Comparison of ENCODE assay signal across 11 cellular contexts in genomic region chrX:77668391-77669237, GRCh38.
DNase-seq lines count a peak whose midpoint lies in the region; ATAC-seq and TF ChIP-seq lines count a peak whose summit lies in the region.
"Had no signal": no experiment of that assay in that cellular context is flagged by ENCODE, and none has a peak within 500 bp of the region (broad histone marks: within the 10 kb centered on the region; RNA-seq: fewer than 3 reads in every experiment).

No MANE protein-coding gene starts in this region.

- CTCF ChIA-PET in mammary epithelial cell (lab: Charles Lee; ENCODE audit: low non-redundant PET) (no interaction called here), HEK293T (lab: Yijun Ruan, JAX) (no interaction called here)

- H3K27me3 ChIP-seq in mammary epithelial cell (ENCODE audit: insufficient read depth, low read length): no peaks in the 10 kb centered on the region

- H4K20me1 ChIP-seq in mammary epithelial cell (ENCODE audit: insufficient read depth, low read length): no peaks in the 10 kb centered on the region

- dilution Hi-C loops in mammary epithelial cell (cut with HindIII; ENCODE audit: low sequenced_read_pairs): no loop called here

- in situ Hi-C loops in mammary epithelial cell (cut with MboI; ENCODE audit: low sequenced_read_pairs in 2 of 2): no loop called here

- H3K27ac ChIP-seq in mammary epithelial cell (ENCODE audit: insufficient read depth, low read depth, low read length): no peak overlapping the region

- no peaks in the 10 kb centered on the region for H3K79me2 ChIP-seq in mammary epithelial cell (ENCODE audit: insufficient read depth, low read length)

- ATAC-seq in GM19463 (IDR thresholded peaks at IDR 0.05; ENCODE audit: unreplicated experiment) (no peak), HG02798 (IDR thresholded peaks at IDR 0.05; ENCODE audit: poor library complexity, unreplicated experiment) (no peak)
- ATAC-seq: sciatic nerve had no signal

- no peak overlapping the region for H3K4me3 ChIP-seq in mammary epithelial cell (replicated peaks in 1 of 3; ENCODE audit: insufficient read depth in 1 of 3, low read depth in 2 of 3, low read length in 3 of 3)

- intact Hi-C loops in mammary epithelial cell (cut with micrococcal nuclease): no loop called here

- H2AFZ ChIP-seq in mammary epithelial cell (ENCODE audit: low read depth, low read length): no peak overlapping the region

- no peak overlapping the region for H3K4me2 ChIP-seq in mammary epithelial cell (ENCODE audit: insufficient read depth, low read depth, low read length)

- DNase-seq in GF-D8 (lab: John Stamatoyannopoulos, UW): peak; percentile 27
- DNase-seq in MV-4-11 (lab: John Stamatoyannopoulos, UW): peak; percentile 70
- DNase-seq in mammary epithelial cell: peak; percentile 44
- DNase-seq in myocyte (ENCODE audit: low read depth): peak; percentile 10
- DNase-seq in activated gamma-delta T cell treated with Interleukin-2 at 50 U/mL for 16 hours: no peak
- no peak for DNase-seq in HEK293T (ENCODE audit: extremely low spot score)
- DNase-seq: activated T-cell treated with anti-CD3 and anti-CD28 coated beads, Interleukin-2, amount 50 U/mL, for 1 hour; RPMI8226 had no signal

- 72% methylated on average over 10 of the region's 10 CpGs for WGBS in mammary epithelial cell (ENCODE audit: low coverage, missing lambda C conversion rate)

- no TSS peak for BruUV-seq in mammary epithelial cell (replicated peaks; lab: Mats Ljungman, UMichigan)

- no peaks in the 10 kb centered on the region for H3K4me1 ChIP-seq in mammary epithelial cell (ENCODE audit: insufficient read depth, low read length)

- POLR2A ChIA-PET in HEK293T (lab: Yijun Ruan, JAX): no interaction called here

- H3K9me3 ChIP-seq in mammary epithelial cell (replicated peaks; ENCODE audit: insufficient read depth, low read length): no peaks in the 10 kb centered on the region

- H3K9ac ChIP-seq in mammary epithelial cell (ENCODE audit: insufficient read depth, low read length): no peak overlapping the region

- no peak for TF ChIP-seq CTCF in mammary epithelial cell (conservative IDR thresholded peaks at IDR 0.05 in 1 of 2, IDR thresholded peaks at IDR 0.05 in 1 of 2; ENCODE audit: extremely low read depth in 1 of 2, insufficient read depth in 1 of 2, low read depth in 1 of 2, low read length in 2 of 2)

- no peaks in the 10 kb centered on the region for H3K36me3 ChIP-seq in mammary epithelial cell (ENCODE audit: insufficient read depth, low read length)

TF ChIP-seq in HEK293T, 16 proteins besides CTCF, POLR2A, EP300 and RAD21:
- no peak for TF ChIP-seq HDGF (IDR thresholded peaks at IDR 0.05; ENCODE audit: borderline replicate concordance)
- TF ChIP-seq BHLHE40 (IDR thresholded peaks at IDR 0.05; ENCODE audit: borderline replicate concordance): no peak
- TF ChIP-seq FOXA1 (IDR thresholded peaks at IDR 0.05): no peak
- TF ChIP-seq ELF4 (IDR thresholded peaks at IDR 0.05): no peak
- no peak for TF ChIP-seq ARNT (IDR thresholded peaks at IDR 0.05)
- TF ChIP-seq FOXM1 (IDR thresholded peaks at IDR 0.05; ENCODE audit: borderline replicate concordance): no peak
- no peak for TF ChIP-seq FOXK2 (IDR thresholded peaks at IDR 0.05)
- no peak for TF ChIP-seq LEF1 (IDR thresholded peaks at IDR 0.05; ENCODE audit: borderline replicate concordance)
- no peak for TF ChIP-seq CTBP1 (IDR thresholded peaks at IDR 0.05; ENCODE audit: borderline replicate concordance)
- no peak for TF ChIP-seq L3MBTL2 (conservative IDR thresholded peaks at IDR 0.05)
TF ChIP-seq in HEK293T: peak in this region for 0.

Comparison
In these comparisons a context has a peak if more than half of its experiments do, and no peak if none do; other contexts are left out.
1. DNase-seq: peak in GF-D8 (single experiment), MV-4-11 (single experiment), mammary epithelial cell (single experiment) and myocyte (single experiment); none in activated gamma-delta T cell treated with Interleukin-2 at 50 U/mL for 16 hours (single experiment) and HEK293T (single experiment).